In genomic region chr1:107795994-107796393, GRCh38 we compare ENCODE assay signal across 24 cellular contexts.
A peak's percentile ranks its signal among the peaks of the same experiment; 100 is the strongest.
DNase-seq lines count a peak whose midpoint lies in the region; ATAC-seq and TF ChIP-seq lines count a peak whose summit lies in the region.
"Had no signal": no experiment of that assay in that cellular context is flagged by ENCODE, and none has a peak within 500 bp of the region (broad histone marks: within the 10 kb centered on the region; RNA-seq: fewer than 3 reads in every experiment).

No MANE protein-coding gene starts in this region.

- H3K36me3 ChIP-seq in Loucy (ENCODE audit: insufficient read depth, low read length) (peaks cover 9% of the 10 kb centered on the region; the same call in 1 of the 2 replicates), neural progenitor cell (no peaks in the 10 kb centered on the region), esophagus squamous epithelium (no peaks in the 10 kb centered on the region)
- H3K36me3 ChIP-seq: colonic mucosa, Peyer's patch, vagina had no signal

- H3K27ac ChIP-seq in neural progenitor cell: no peak overlapping the region
- H3K27ac ChIP-seq in esophagus squamous epithelium: no peak overlapping the region
- H3K27ac ChIP-seq: colonic mucosa, hepatocyte, SK-N-MC, vagina had no signal

- 80 to 100% methylated on average over 2 of the region's 2 CpGs for WGBS in esophagus squamous epithelium, 2 donors

- intact Hi-C loops in esophagus squamous epithelium (cut with DNase I): no loop called here

- H3K9me3 ChIP-seq in Loucy (ENCODE audit: insufficient read depth, low read depth, low read length): no peaks in the 10 kb centered on the region
- no peaks in the 10 kb centered on the region for H3K9me3 ChIP-seq in neural progenitor cell (ENCODE audit: low read depth)
- no peaks in the 10 kb centered on the region for H3K9me3 ChIP-seq in esophagus squamous epithelium
- H3K9me3 ChIP-seq: colonic mucosa, Peyer's patch, vagina had no signal

- H3K9ac ChIP-seq in Loucy (ENCODE audit: low read depth, low read length, poor library complexity, severe bottlenecking): no peak overlapping the region
- H3K9ac ChIP-seq in neural progenitor cell: no peak overlapping the region

- peaks cover 45% of the 10 kb centered on the region for H3K4me1 ChIP-seq in Loucy (ENCODE audit: insufficient read depth, low read length, poor library complexity, severe bottlenecking)
- peaks cover 30% of the 10 kb centered on the region for H3K4me1 ChIP-seq in neural progenitor cell
- H3K4me1 ChIP-seq in esophagus squamous epithelium: no peaks in the 10 kb centered on the region
- H3K4me1 ChIP-seq: colonic mucosa, Peyer's patch, vagina had no signal

- no peaks in the 10 kb centered on the region for H3K27me3 ChIP-seq in Loucy (ENCODE audit: insufficient read depth, low read length, poor library complexity, severe bottlenecking)
- no peaks in the 10 kb centered on the region for H3K27me3 ChIP-seq in neural progenitor cell
- H3K27me3 ChIP-seq in esophagus squamous epithelium: no peaks in the 10 kb centered on the region
- H3K27me3 ChIP-seq: colonic mucosa, hepatocyte, Peyer's patch, vagina had no signal

- H3K36me3 Mint-ChIP-seq in activated T-cell treated with anti-CD3 and anti-CD28 coated beads, Interleukin-2, amount 50 U/mL, for 4 hours (ENCODE audit: insufficient read depth): no peaks in the 10 kb centered on the region
- no peaks in the 10 kb centered on the region for H3K36me3 Mint-ChIP-seq in activated T-helper 17 cell treated with anti-CD3 and anti-CD28 coated beads, Interleukin-2, amount 50 U/mL, for 72 hours (ENCODE audit: low read depth)
- H3K36me3 Mint-ChIP-seq in neural progenitor cell: no peaks in the 10 kb centered on the region

- TF ChIP-seq POLR2A in esophagus squamous epithelium (IDR thresholded peaks at IDR 0.05): no peak

- H3K4me2 ChIP-seq in Loucy (ENCODE audit: low read depth, low read length, poor library complexity, severe bottlenecking) (peak overlapping the region; percentile 16), neural progenitor cell (no peak overlapping the region)
- H3K4me2 ChIP-seq: hepatocyte, smooth muscle cell had no signal

- H3K4me3 ChIP-seq in Loucy (ENCODE audit: low read length, poor library complexity, severe bottlenecking) (no peak overlapping the region), neural progenitor cell (no peak overlapping the region), esophagus squamous epithelium (no peak overlapping the region)
- H3K4me3 ChIP-seq: colonic mucosa, hepatocyte, Peyer's patch, SK-N-MC, smooth muscle cell, vagina had no signal

- no peak for DNase-seq in activated T-cell treated with anti-CD3 and anti-CD28 coated beads, Interleukin-2, amount 50 U/mL, for 4 hours
- DNase-seq in activated T-cell treated with anti-CD3 and anti-CD28 coated beads for 4 hours (no peak), neural progenitor cell (ENCODE audit: low spot score) (no peak), NCI-H1105 treated with DMSO at 0.1 percent for 48 hours (lab: John Stamatoyannopoulos, UW) (no peak), hypothalamus (lab: John Stamatoyannopoulos, UW) (no peak), esophagus squamous epithelium (lab: John Stamatoyannopoulos, UW) (no peak)
- DNase-seq: activated CD4-positive, alpha-beta T cell treated with anti-CD3 and anti-CD28 coated beads for 4 hours; activated CD8-positive, alpha-beta memory T cell treated with anti-CD3 and anti-CD28 coated beads, Interleukin-2, amount 50 U/mL, for 48 hours; activated naive CD4-positive, alpha-beta T cell treated with anti-CD3 and anti-CD28 coated beads, Interleukin-2, amount 50 U/mL, for 16 hours; colonic mucosa; kidney; NCI-H1436; NCI-H526 treated with DMSO at 0.1 percent for 48 hours; stimulated activated CD4-positive, alpha-beta T cell treated with anti-CD3 and anti-CD28 coated beads, Interleukin-4, amount 100 ng/mL, for 24 hours; T-helper 9 cell had no signal

- H3F3A ChIP-seq in Loucy (ENCODE audit: low read depth): 0 out of 2 replicates have a peak, but pooled peaks cover 4% of the 10 kb centered on the region
- H3F3A ChIP-seq in neural progenitor cell (ENCODE audit: low read depth): peaks cover 16% of the 10 kb centered on the region

- peaks cover 53% of the 10 kb centered on the region for H4K20me1 ChIP-seq in Loucy (ENCODE audit: insufficient read depth, low read length, poor library complexity, severe bottlenecking)
- H4K20me1 ChIP-seq in neural progenitor cell (ENCODE audit: low read depth): no peaks in the 10 kb centered on the region

- H3K27me3 Mint-ChIP-seq in activated T-cell treated with anti-CD3 and anti-CD28 coated beads, Interleukin-2, amount 50 U/mL, for 4 hours (ENCODE audit: low read depth): no peaks in the 10 kb centered on the region
- H3K27me3 Mint-ChIP-seq in activated T-helper 17 cell treated with anti-CD3 and anti-CD28 coated beads, Interleukin-2, amount 50 U/mL, for 72 hours: no peaks in the 10 kb centered on the region
- H3K27me3 Mint-ChIP-seq in neural progenitor cell (ENCODE audit: insufficient read depth, low read depth): peaks cover under 1% of the 10 kb centered on the region

- H3K79me2 ChIP-seq in Loucy (ENCODE audit: insufficient read depth, low read length): peaks cover 91% of the 10 kb centered on the region
- H3K79me2 ChIP-seq in neural progenitor cell (ENCODE audit: low read depth): no peaks in the 10 kb centered on the region
- H3K79me2 ChIP-seq: hepatocyte had no signal

- peaks cover 39% of the 10 kb centered on the region for H3K4me1 Mint-ChIP-seq in activated T-cell treated with anti-CD3 and anti-CD28 coated beads, Interleukin-2, amount 50 U/mL, for 4 hours (ENCODE audit: low read depth)
- H3K4me1 Mint-ChIP-seq in activated T-helper 17 cell treated with anti-CD3 and anti-CD28 coated beads, Interleukin-2, amount 50 U/mL, for 72 hours: peaks cover 14% of the 10 kb centered on the region
- peaks cover 25% of the 10 kb centered on the region for H3K4me1 Mint-ChIP-seq in neural progenitor cell

- ATAC-seq in activated T-cell treated with anti-CD3 and anti-CD28 coated beads, Interleukin-2, amount 50 U/mL, for 4 hours: peak; percentile 34 to 53
- peak; percentile 84 for ATAC-seq in activated T-helper 17 cell treated with anti-CD3 and anti-CD28 coated beads, Interleukin-2, amount 50 U/mL, for 72 hours (replicated peaks)
- ATAC-seq: HCT116 had no signal

- H2AFZ ChIP-seq in Loucy (ENCODE audit: low read length) (no peak overlapping the region), neural progenitor cell (replicated peaks) (peak overlapping the region; percentile 50)
- H2AFZ ChIP-seq: hepatocyte had no signal

- TF ChIP-seq CTCF in Loucy (conservative IDR thresholded peaks at IDR 0.05; ENCODE audit: low read length) (no peak), neural progenitor cell (IDR thresholded peaks at IDR 0.05) (no peak), esophagus squamous epithelium (IDR thresholded peaks at IDR 0.05) (no peak)

- H3K27ac Mint-ChIP-seq in activated T-helper 17 cell treated with anti-CD3 and anti-CD28 coated beads, Interleukin-2, amount 50 U/mL, for 72 hours: peak overlapping the region; percentile 28
- no peak overlapping the region for H3K27ac Mint-ChIP-seq in neural progenitor cell
- H3K27ac Mint-ChIP-seq: CD14-positive monocyte had no signal

- peaks cover 4% of the 10 kb centered on the region for H3K9me3 Mint-ChIP-seq in activated T-cell treated with anti-CD3 and anti-CD28 coated beads, Interleukin-2, amount 50 U/mL, for 4 hours
- no peaks in the 10 kb centered on the region for H3K9me3 Mint-ChIP-seq in activated T-helper 17 cell treated with anti-CD3 and anti-CD28 coated beads, Interleukin-2, amount 50 U/mL, for 72 hours
- peaks cover 2% of the 10 kb centered on the region for H3K9me3 Mint-ChIP-seq in neural progenitor cell
- H3K9me3 Mint-ChIP-seq: CD14-positive monocyte had no signal

- no peaks in the 10 kb centered on the region for H3K9me2 ChIP-seq in Loucy (replicated peaks; ENCODE audit: low read depth, low read length)

- peak overlapping the region; percentile 16 for H3K4me3 Mint-ChIP-seq in activated T-cell treated with anti-CD3 and anti-CD28 coated beads, Interleukin-2, amount 50 U/mL, for 4 hours
- H3K4me3 Mint-ChIP-seq in activated T-helper 17 cell treated with anti-CD3 and anti-CD28 coated beads, Interleukin-2, amount 50 U/mL, for 72 hours: peak overlapping the region; percentile 34
- no peak overlapping the region for H3K4me3 Mint-ChIP-seq in neural progenitor cell
- H3K4me3 Mint-ChIP-seq: CD14-positive monocyte had no signal
